1 cellular context compared by ENCODE assay signal in the genomic region with DNA sequence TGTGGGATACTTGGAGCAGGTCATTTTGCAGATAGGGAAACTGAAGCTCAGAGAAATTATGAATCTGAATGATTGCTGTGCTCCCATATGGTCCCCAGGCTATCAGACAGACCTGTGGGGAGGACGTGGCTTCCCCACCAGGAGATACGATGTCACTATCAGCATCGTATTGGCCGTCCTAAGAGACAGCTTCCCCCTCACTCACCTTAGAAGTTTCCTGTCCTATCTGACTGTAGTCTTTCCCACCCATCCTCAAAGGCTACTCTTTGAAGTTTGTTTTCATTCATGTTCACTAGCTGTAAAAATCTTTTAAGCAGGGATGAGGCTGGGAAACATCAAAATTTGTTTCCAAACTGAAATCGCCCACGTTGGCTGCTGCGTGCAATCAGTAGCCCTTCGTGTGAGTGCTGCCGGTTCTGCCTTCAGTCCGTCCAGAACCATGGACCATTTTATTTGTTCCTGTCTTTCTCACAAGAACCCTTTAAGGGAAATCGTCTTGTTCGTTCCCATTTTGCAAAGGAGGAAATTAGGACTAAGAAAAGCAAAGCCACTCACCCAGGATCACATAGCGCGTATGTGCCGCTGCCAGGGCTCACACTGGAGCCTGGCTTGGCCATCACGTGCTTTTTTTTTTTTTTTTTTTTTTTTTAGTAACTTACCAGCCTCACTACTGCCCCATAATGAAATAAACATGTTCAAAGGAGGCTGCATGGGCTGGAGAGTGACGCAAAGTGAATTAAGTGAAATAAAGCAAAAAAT.
TF ChIP-seq lines count a peak whose summit lies in the region.

No MANE protein-coding gene starts in this region.

TF ChIP-seq in SK-N-SH treated with all-trans-retinoic acid at 6 μM for 48 hours, 23 proteins besides CTCF, POLR2A, EP300 and RAD21 (continued from another document):
- no peak for TF ChIP-seq CREB5 (CRISPR knock-in tag; IDR thresholded peaks at IDR 0.05; ENCODE audit: low read depth)
